29 cellular contexts compared by ENCODE assay signal in the genomic region with DNA sequence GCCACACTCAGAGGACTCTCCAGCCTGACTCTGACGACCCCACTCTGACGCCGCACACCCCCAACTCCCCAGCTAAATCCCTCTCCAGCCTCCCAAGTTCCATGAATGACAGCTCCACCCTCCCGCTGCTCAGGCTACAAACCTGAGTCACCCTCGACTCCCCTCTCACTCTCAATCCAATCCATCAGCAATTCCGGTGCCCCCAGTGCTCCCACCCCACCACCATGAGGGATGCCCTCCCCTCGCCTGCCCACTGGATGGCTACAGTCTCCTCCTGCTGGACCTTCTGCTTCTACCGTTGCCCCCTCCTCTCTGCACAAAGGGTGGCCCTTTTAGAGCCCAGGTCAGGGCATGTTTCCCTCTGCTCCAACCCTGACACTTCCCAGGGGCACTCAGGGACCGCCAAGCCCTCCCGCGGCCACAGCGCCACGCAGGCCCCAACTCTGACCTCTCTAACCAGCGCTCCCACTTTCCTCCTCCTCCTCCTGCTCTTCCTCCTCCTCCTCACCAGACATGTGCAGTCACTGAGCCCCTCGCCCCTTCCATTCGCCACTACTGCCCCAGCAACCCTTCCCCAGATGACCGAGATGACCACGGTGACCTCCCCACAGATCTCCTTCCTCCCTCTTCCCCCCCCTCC.
"Had no signal": no experiment of that assay in that cellular context is flagged by ENCODE, and none has a peak within 500 bp of the region (broad histone marks: within the 10 kb centered on the region; RNA-seq: fewer than 3 reads in every experiment).

No MANE protein-coding gene starts in this region.

- H3K27me3 ChIP-seq: adrenal gland, brain microvascular endothelial cell had no signal

- H3K27ac Mint-ChIP-seq: activated CD4-positive, alpha-beta memory T cell treated with anti-CD3 and anti-CD28 coated beads for 36 hours; activated CD4-positive, alpha-beta T cell treated with anti-CD3 and anti-CD28 coated beads for 36 hours; activated CD4-positive, alpha-beta T cell treated with anti-CD3 and anti-CD28 coated beads, Interleukin-2, amount 10 ng/mL, durations not matched to agents 24 days and 14 days; activated CD8-positive, alpha-beta memory T cell treated with anti-CD3 and anti-CD28 coated beads, Interleukin-2, amount 10 ng/mL, durations not matched to agents 7 days and 5 days; activated CD8-positive, alpha-beta T cell treated with anti-CD3 and anti-CD28 coated beads, Interleukin-2, amount 10 ng/mL, durations not matched to agents 7 days and 5 days; activated naive CD4-positive, alpha-beta T cell treated with anti-CD3 and anti-CD28 coated beads for 36 hours; activated naive CD4-positive, alpha-beta T cell treated with anti-CD3 and anti-CD28 coated beads, Interleukin-2, amount 50 U/mL, for 24 hours; activated naive CD8-positive, alpha-beta T cell treated with anti-CD3 and anti-CD28 coated beads for 36 hours; activated naive CD8-positive, alpha-beta T cell treated with anti-CD3 and anti-CD28 coated beads, Interleukin-2, amount 50 U/mL, for 24 hours; activated T-helper 1 cell treated with anti-CD3 and anti-CD28 coated beads, Interleukin-12 subunit alpha, Interleukin-12 subunit beta, Interleukin-2, Interleukin-4 antibody, amounts not matched to agents 30 ng/mL and 10 ng/mL and 1 ng/mL, durations not matched to agents 14 hours and 24 hours and 36 hours; activated T-helper 2 cell treated with anti-CD3 and anti-CD28 coated beads, Interferon-gamma antibody, Interleukin-2, Interleukin-4, amounts not matched to agents 10 μg/mL and 5 μg/mL and 100 μg/mL, durations not matched to agents 14 hours and 24 hours and 36 hours; dendritic cell treated with granulocyte-macrophage colony-stimulating factor and Interleukin-4, amounts not matched to agents 40 ng/mL and 50 ng/mL, for 4 days; endodermal cell had no signal

- H3K36me3 ChIP-seq: adrenal gland, brain microvascular endothelial cell had no signal

- H3K9me3 ChIP-seq: adrenal gland had no signal

- H3K4me1 Mint-ChIP-seq: activated CD4-positive, alpha-beta T cell treated with anti-CD3 and anti-CD28 coated beads, Interleukin-2, amount 10 ng/mL, durations not matched to agents 24 days and 14 days; activated CD8-positive, alpha-beta memory T cell treated with anti-CD3 and anti-CD28 coated beads, Interleukin-2, amount 10 ng/mL, durations not matched to agents 7 days and 5 days; activated naive CD8-positive, alpha-beta T cell treated with anti-CD3 and anti-CD28 coated beads for 36 hours; activated naive CD8-positive, alpha-beta T cell treated with anti-CD3 and anti-CD28 coated beads, Interleukin-2, amount 50 U/mL, for 24 hours had no signal

- H3K27ac ChIP-seq: adrenal gland, brain microvascular endothelial cell, coronary artery, dorsolateral prefrontal cortex had no signal

- H3K36me3 Mint-ChIP-seq: activated CD4-positive, alpha-beta memory T cell treated with anti-CD3 and anti-CD28 coated beads for 36 hours; activated CD8-positive, alpha-beta memory T cell treated with anti-CD3 and anti-CD28 coated beads, Interleukin-2, amount 10 ng/mL, durations not matched to agents 7 days and 5 days; activated naive CD4-positive, alpha-beta T cell treated with anti-CD3 and anti-CD28 coated beads, Interleukin-2, amount 50 U/mL, for 24 hours; activated naive CD8-positive, alpha-beta T cell treated with anti-CD3 and anti-CD28 coated beads for 36 hours had no signal

- H3K4me3 Mint-ChIP-seq: activated CD4-positive, alpha-beta memory T cell treated with anti-CD3 and anti-CD28 coated beads for 36 hours; activated CD4-positive, alpha-beta T cell treated with anti-CD3 and anti-CD28 coated beads for 36 hours; activated CD4-positive, alpha-beta T cell treated with anti-CD3 and anti-CD28 coated beads, Interleukin-2, amount 10 ng/mL, durations not matched to agents 24 days and 14 days; activated CD8-positive, alpha-beta memory T cell treated with anti-CD3 and anti-CD28 coated beads, Interleukin-2, amount 10 ng/mL, durations not matched to agents 7 days and 5 days; activated CD8-positive, alpha-beta T cell treated with anti-CD3 and anti-CD28 coated beads, Interleukin-2, amount 10 ng/mL, durations not matched to agents 7 days and 5 days; activated naive CD4-positive, alpha-beta T cell treated with anti-CD3 and anti-CD28 coated beads for 36 hours; activated naive CD4-positive, alpha-beta T cell treated with anti-CD3 and anti-CD28 coated beads, Interleukin-2, amount 50 U/mL, for 24 hours; activated naive CD8-positive, alpha-beta T cell treated with anti-CD3 and anti-CD28 coated beads for 36 hours; activated naive CD8-positive, alpha-beta T cell treated with anti-CD3 and anti-CD28 coated beads, Interleukin-2, amount 50 U/mL, for 24 hours; activated T-helper 1 cell treated with anti-CD3 and anti-CD28 coated beads, Interleukin-12 subunit alpha, Interleukin-12 subunit beta, Interleukin-2, Interleukin-4 antibody, amounts not matched to agents 30 ng/mL and 10 ng/mL and 1 ng/mL, durations not matched to agents 14 hours and 24 hours and 36 hours; central memory CD8-positive, alpha-beta T cell; dendritic cell treated with granulocyte-macrophage colony-stimulating factor and Interleukin-4, amounts not matched to agents 40 ng/mL and 50 ng/mL, for 4 days; endodermal cell had no signal

- H3K4me3 ChIP-seq: adrenal gland, coronary artery, dorsolateral prefrontal cortex had no signal

- DNase-seq: activated CD4-positive, alpha-beta memory T cell treated with anti-CD3 and anti-CD28 coated beads for 36 hours; activated CD4-positive, alpha-beta T cell treated with anti-CD3 and anti-CD28 coated beads for 36 hours; activated CD4-positive, alpha-beta T cell treated with anti-CD3 and anti-CD28 coated beads, Interleukin-2, amount 10 ng/mL, durations not matched to agents 24 days and 14 days; activated CD4-positive, CD25-positive, alpha-beta regulatory T cell; activated CD4-positive, CD25-positive, alpha-beta regulatory T cell treated with anti-CD3 and anti-CD28 coated beads, Interleukin-2, amount 50 U/mL, for 72 hours; activated CD8-positive, alpha-beta memory T cell treated with anti-CD3 and anti-CD28 coated beads, Interleukin-2, amount 10 ng/mL, durations not matched to agents 7 days and 5 days; activated CD8-positive, alpha-beta memory T cell treated with anti-CD3 and anti-CD28 coated beads, Interleukin-2, amount 50 U/mL, for 4 hours; activated CD8-positive, alpha-beta T cell treated with anti-CD3 and anti-CD28 coated beads, Interleukin-2, amount 10 ng/mL, durations not matched to agents 7 days and 5 days; activated effector memory CD4-positive, alpha-beta T cell treated with anti-CD3 and anti-CD28 coated beads, Interleukin-2, amount 50 U/mL, for 16 hours; activated naive CD4-positive, alpha-beta T cell treated with anti-CD3 and anti-CD28 coated beads for 36 hours; activated naive CD8-positive, alpha-beta T cell treated with anti-CD3 and anti-CD28 coated beads for 36 hours; activated naive CD8-positive, alpha-beta T cell treated with anti-CD3 and anti-CD28 coated beads, Interleukin-2, amount 50 U/mL, for 24 hours; activated T-cell treated with anti-CD3 and anti-CD28 coated beads, Interleukin-2, amount 50 U/mL, for 1 hour; activated T-cell treated with anti-CD3 and anti-CD28 coated beads, Interleukin-2, amount 50 U/mL, for 48 hours; adrenal gland; amygdala; brain microvascular endothelial cell; dorsolateral prefrontal cortex; effector memory CD4-positive, alpha-beta T cell; endodermal cell; foreskin fibroblast; glutamatergic neuron; T-helper 2 cell had no signal

- H3K4me1 ChIP-seq: adrenal gland had no signal

- H3K9me3 Mint-ChIP-seq: activated CD4-positive, alpha-beta memory T cell treated with anti-CD3 and anti-CD28 coated beads for 36 hours; activated CD4-positive, alpha-beta T cell treated with anti-CD3 and anti-CD28 coated beads, Interleukin-2, amount 10 ng/mL, durations not matched to agents 24 days and 14 days; activated naive CD4-positive, alpha-beta T cell treated with anti-CD3 and anti-CD28 coated beads, Interleukin-2, amount 50 U/mL, for 24 hours; activated naive CD8-positive, alpha-beta T cell treated with anti-CD3 and anti-CD28 coated beads for 36 hours; activated naive CD8-positive, alpha-beta T cell treated with anti-CD3 and anti-CD28 coated beads, Interleukin-2, amount 50 U/mL, for 24 hours; activated T-helper 1 cell treated with anti-CD3 and anti-CD28 coated beads, Interleukin-12 subunit alpha, Interleukin-12 subunit beta, Interleukin-2, Interleukin-4 antibody, amounts not matched to agents 30 ng/mL and 10 ng/mL and 1 ng/mL, durations not matched to agents 14 hours and 24 hours and 36 hours; activated T-helper 2 cell treated with anti-CD3 and anti-CD28 coated beads, Interferon-gamma antibody, Interleukin-2, Interleukin-4, amounts not matched to agents 10 μg/mL and 5 μg/mL and 100 μg/mL, durations not matched to agents 14 hours and 24 hours and 36 hours; central memory CD8-positive, alpha-beta T cell; dendritic cell treated with granulocyte-macrophage colony-stimulating factor and Interleukin-4, amounts not matched to agents 40 ng/mL and 50 ng/mL, for 4 days had no signal

- ATAC-seq: activated CD4-positive, alpha-beta T cell treated with anti-CD3 and anti-CD28 coated beads for 36 hours; activated CD8-positive, alpha-beta memory T cell treated with anti-CD3 and anti-CD28 coated beads, Interleukin-2, amount 10 ng/mL, durations not matched to agents 7 days and 5 days; activated CD8-positive, alpha-beta T cell treated with anti-CD3 and anti-CD28 coated beads, Interleukin-2, amount 10 ng/mL, durations not matched to agents 7 days and 5 days; activated naive CD8-positive, alpha-beta T cell treated with anti-CD3 and anti-CD28 coated beads, Interleukin-2, amount 50 U/mL, for 24 hours had no signal
